ENCODE assay signal across 38 cellular contexts in the genomic region with DNA sequence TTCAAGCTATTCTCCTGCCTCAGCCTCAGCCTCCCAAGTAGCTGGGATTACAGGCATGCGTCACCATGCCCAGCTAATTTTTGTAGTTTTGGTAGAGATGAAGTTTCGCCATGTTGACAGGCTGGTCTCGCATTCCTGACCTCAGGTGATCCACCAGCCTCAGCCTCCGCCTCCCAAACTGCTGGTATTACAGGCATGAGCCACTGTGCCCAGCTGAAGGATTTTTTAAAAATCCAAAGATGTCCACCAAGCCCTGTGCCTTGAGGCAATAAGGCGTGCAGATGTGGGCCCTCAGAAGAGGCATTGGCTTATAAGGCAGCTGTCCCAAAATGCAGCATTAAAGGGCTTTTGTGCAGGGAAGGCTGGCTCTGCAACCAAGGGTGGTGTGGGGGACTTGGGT.
"Had no signal": no experiment of that assay in that cellular context is flagged by ENCODE, and none has a peak within 500 bp of the region (broad histone marks: within the 10 kb centered on the region; RNA-seq: fewer than 3 reads in every experiment).

No MANE protein-coding gene starts in this region.

- H3K27me3 ChIP-seq: adrenal gland, ascending aorta, body of pancreas, breast epithelium, cardiac muscle cell had no signal

- H3K4me1 Mint-ChIP-seq: activated naive CD4-positive, alpha-beta T cell treated with anti-CD3 and anti-CD28 coated beads, Interleukin-2, amount 10 ng/mL, durations not matched to agents 7 days and 5 days; activated naive CD4-positive, alpha-beta T cell treated with anti-CD3 and anti-CD28 coated beads, Interleukin-2, amount 50 U/mL, for 24 hours; activated naive CD8-positive, alpha-beta T cell treated with anti-CD3 and anti-CD28 coated beads for 36 hours; activated naive CD8-positive, alpha-beta T cell treated with anti-CD3 and anti-CD28 coated beads, Interleukin-2, amount 10 ng/mL, durations not matched to agents 7 days and 5 days; activated naive CD8-positive, alpha-beta T cell treated with anti-CD3 and anti-CD28 coated beads, Interleukin-2, amount 50 U/mL, for 24 hours; activated T-helper 17 cell treated with anti-CD3 and anti-CD28 coated beads, Interleukin-2, amount 50 U/mL, for 72 hours; brain; central memory CD8-positive, alpha-beta T cell had no signal

- H3K27ac Mint-ChIP-seq: activated naive CD4-positive, alpha-beta T cell treated with anti-CD3 and anti-CD28 coated beads for 36 hours; activated naive CD4-positive, alpha-beta T cell treated with anti-CD3 and anti-CD28 coated beads, Interleukin-2, amount 10 ng/mL, durations not matched to agents 7 days and 5 days; activated naive CD4-positive, alpha-beta T cell treated with anti-CD3 and anti-CD28 coated beads, Interleukin-2, amount 50 U/mL, for 24 hours; activated naive CD4-positive, alpha-beta T cell treated with anti-CD3 and anti-CD28 coated beads, Interleukin-2, amount 50 U/mL, for 72 hours; activated naive CD8-positive, alpha-beta T cell; activated naive CD8-positive, alpha-beta T cell treated with anti-CD3 and anti-CD28 coated beads for 36 hours; activated naive CD8-positive, alpha-beta T cell treated with anti-CD3 and anti-CD28 coated beads, Interleukin-2, amount 10 ng/mL, durations not matched to agents 7 days and 5 days; activated naive CD8-positive, alpha-beta T cell treated with anti-CD3 and anti-CD28 coated beads, Interleukin-2, amount 50 U/mL, for 24 hours; activated T-cell treated with anti-CD3 and anti-CD28 coated beads, Interleukin-2, amount 50 U/mL, for 24 hours; activated T-cell treated with anti-CD3 and anti-CD28 coated beads, Interleukin-2, amount 50 U/mL, for 72 hours; activated T-helper 1 cell treated with anti-CD3 and anti-CD28 coated beads, Interleukin-12 subunit alpha, Interleukin-12 subunit beta, Interleukin-2, Interleukin-4 antibody, amounts not matched to agents 30 ng/mL and 10 ng/mL and 1 ng/mL, durations not matched to agents 14 hours and 24 hours and 36 hours; activated T-helper 17 cell treated with anti-CD3 and anti-CD28 coated beads, Interleukin-2, amount 50 U/mL, for 72 hours; activated T-helper 2 cell treated with anti-CD3 and anti-CD28 coated beads, Interferon-gamma antibody, Interleukin-2, Interleukin-4, amounts not matched to agents 10 μg/mL and 5 μg/mL and 100 μg/mL, durations not matched to agents 14 hours and 24 hours and 36 hours; brain had no signal

- DNase-seq: activated effector memory CD4-positive, alpha-beta T cell treated with anti-CD3 and anti-CD28 coated beads, Interleukin-2, amount 50 U/mL, for 16 hours; activated effector memory CD4-positive, alpha-beta T cell treated with Interleukin-2 at 50 U/mL for 16 hours; activated gamma-delta T cell; activated gamma-delta T cell treated with Interleukin-2 at 50 U/mL for 16 hours; activated naive CD4-positive, alpha-beta T cell; activated naive CD4-positive, alpha-beta T cell treated with anti-CD3 and anti-CD28 coated beads for 36 hours; activated naive CD4-positive, alpha-beta T cell treated with anti-CD3 and anti-CD28 coated beads, Interleukin-2, amount 10 ng/mL, durations not matched to agents 7 days and 5 days; activated naive CD4-positive, alpha-beta T cell treated with anti-CD3 and anti-CD28 coated beads, Interleukin-2, amount 50 U/mL, for 16 hours; activated naive CD4-positive, alpha-beta T cell treated with Interleukin-2 at 50 U/mL for 16 hours; activated naive CD8-positive, alpha-beta T cell treated with anti-CD3 and anti-CD28 coated beads for 36 hours; activated naive CD8-positive, alpha-beta T cell treated with anti-CD3 and anti-CD28 coated beads, Interleukin-2, amount 10 ng/mL, durations not matched to agents 7 days and 5 days; activated naive CD8-positive, alpha-beta T cell treated with anti-CD3 and anti-CD28 coated beads, Interleukin-2, amount 50 U/mL, for 24 hours; activated T-cell treated with anti-CD3 and anti-CD28 coated beads, Interleukin-2, amount 50 U/mL, for 1 hour; activated T-cell treated with anti-CD3 and anti-CD28 coated beads, Interleukin-2, amount 50 U/mL, for 24 hours; activated T-cell treated with anti-CD3 and anti-CD28 coated beads, Interleukin-2, amount 50 U/mL, for 4 hours; activated T-cell treated with anti-CD3 and anti-CD28 coated beads, Interleukin-2, amount 50 U/mL, for 48 hours; activated T-cell treated with anti-CD3 and anti-CD28 coated beads, Interleukin-2, amount 50 U/mL, for 72 hours; adrenal gland; amniotic stem cell; amygdala; anterior cingulate cortex; aorta; body of pancreas; brain microvascular endothelial cell; caudate nucleus; central memory CD4-positive, alpha-beta T cell; cerebellar nuclear complex had no signal

- H3K36me3 ChIP-seq: adrenal gland, ascending aorta, brain microvascular endothelial cell, breast epithelium, cardiac muscle cell had no signal

- H3K4me1 ChIP-seq: adrenal gland, ascending aorta, body of pancreas, breast epithelium had no signal

- H3K9me3 Mint-ChIP-seq: activated naive CD4-positive, alpha-beta T cell treated with anti-CD3 and anti-CD28 coated beads for 36 hours; activated naive CD4-positive, alpha-beta T cell treated with anti-CD3 and anti-CD28 coated beads, Interleukin-2, amount 50 U/mL, for 24 hours; activated naive CD4-positive, alpha-beta T cell treated with anti-CD3 and anti-CD28 coated beads, Interleukin-2, amount 50 U/mL, for 72 hours; activated naive CD8-positive, alpha-beta T cell treated with anti-CD3 and anti-CD28 coated beads for 36 hours; activated naive CD8-positive, alpha-beta T cell treated with anti-CD3 and anti-CD28 coated beads, Interleukin-2, amount 10 ng/mL, durations not matched to agents 7 days and 5 days; activated naive CD8-positive, alpha-beta T cell treated with anti-CD3 and anti-CD28 coated beads, Interleukin-2, amount 50 U/mL, for 24 hours; activated T-cell treated with anti-CD3 and anti-CD28 coated beads, Interleukin-2, amount 50 U/mL, for 24 hours; activated T-cell treated with anti-CD3 and anti-CD28 coated beads, Interleukin-2, amount 50 U/mL, for 4 hours; activated T-cell treated with anti-CD3 and anti-CD28 coated beads, Interleukin-2, amount 50 U/mL, for 72 hours; activated T-helper 1 cell treated with anti-CD3 and anti-CD28 coated beads, Interleukin-12 subunit alpha, Interleukin-12 subunit beta, Interleukin-2, Interleukin-4 antibody, amounts not matched to agents 30 ng/mL and 10 ng/mL and 1 ng/mL, durations not matched to agents 14 hours and 24 hours and 36 hours; activated T-helper 17 cell treated with anti-CD3 and anti-CD28 coated beads, Interleukin-2, amount 50 U/mL, for 72 hours; activated T-helper 2 cell treated with anti-CD3 and anti-CD28 coated beads, Interferon-gamma antibody, Interleukin-2, Interleukin-4, amounts not matched to agents 10 μg/mL and 5 μg/mL and 100 μg/mL, durations not matched to agents 14 hours and 24 hours and 36 hours; central memory CD8-positive, alpha-beta T cell had no signal

- H3K27me3 Mint-ChIP-seq: activated naive CD4-positive, alpha-beta T cell treated with anti-CD3 and anti-CD28 coated beads, Interleukin-2, amount 50 U/mL, for 24 hours; activated naive CD8-positive, alpha-beta T cell treated with anti-CD3 and anti-CD28 coated beads for 36 hours; activated T-cell treated with anti-CD3 and anti-CD28 coated beads, Interleukin-2, amount 50 U/mL, for 24 hours had no signal

- H3K9me3 ChIP-seq: adrenal gland, ascending aorta, body of pancreas, breast epithelium had no signal

- H3K4me3 Mint-ChIP-seq: activated naive CD4-positive, alpha-beta T cell treated with anti-CD3 and anti-CD28 coated beads for 36 hours; activated naive CD4-positive, alpha-beta T cell treated with anti-CD3 and anti-CD28 coated beads, Interleukin-2, amount 10 ng/mL, durations not matched to agents 7 days and 5 days; activated naive CD4-positive, alpha-beta T cell treated with anti-CD3 and anti-CD28 coated beads, Interleukin-2, amount 50 U/mL, for 24 hours; activated naive CD8-positive, alpha-beta T cell; activated naive CD8-positive, alpha-beta T cell treated with anti-CD3 and anti-CD28 coated beads for 36 hours; activated naive CD8-positive, alpha-beta T cell treated with anti-CD3 and anti-CD28 coated beads, Interleukin-2, amount 10 ng/mL, durations not matched to agents 7 days and 5 days; activated naive CD8-positive, alpha-beta T cell treated with anti-CD3 and anti-CD28 coated beads, Interleukin-2, amount 50 U/mL, for 24 hours; activated T-cell treated with anti-CD3 and anti-CD28 coated beads, Interleukin-2, amount 50 U/mL, for 24 hours; activated T-cell treated with anti-CD3 and anti-CD28 coated beads, Interleukin-2, amount 50 U/mL, for 4 hours; activated T-cell treated with anti-CD3 and anti-CD28 coated beads, Interleukin-2, amount 50 U/mL, for 72 hours; activated T-helper 1 cell treated with anti-CD3 and anti-CD28 coated beads, Interleukin-12 subunit alpha, Interleukin-12 subunit beta, Interleukin-2, Interleukin-4 antibody, amounts not matched to agents 30 ng/mL and 10 ng/mL and 1 ng/mL, durations not matched to agents 14 hours and 24 hours and 36 hours; activated T-helper 17 cell treated with anti-CD3 and anti-CD28 coated beads, Interleukin-2, amount 50 U/mL, for 72 hours; brain; central memory CD8-positive, alpha-beta T cell had no signal

- H3K4me3 ChIP-seq: adrenal gland, ascending aorta, body of pancreas, breast epithelium, cardiac muscle cell had no signal

- H3K36me3 Mint-ChIP-seq: activated naive CD4-positive, alpha-beta T cell treated with anti-CD3 and anti-CD28 coated beads, Interleukin-2, amount 10 ng/mL, durations not matched to agents 7 days and 5 days; activated naive CD4-positive, alpha-beta T cell treated with anti-CD3 and anti-CD28 coated beads, Interleukin-2, amount 50 U/mL, for 24 hours; activated naive CD4-positive, alpha-beta T cell treated with anti-CD3 and anti-CD28 coated beads, Interleukin-2, amount 50 U/mL, for 72 hours; activated naive CD8-positive, alpha-beta T cell; activated naive CD8-positive, alpha-beta T cell treated with anti-CD3 and anti-CD28 coated beads for 36 hours; activated naive CD8-positive, alpha-beta T cell treated with anti-CD3 and anti-CD28 coated beads, Interleukin-2, amount 10 ng/mL, durations not matched to agents 7 days and 5 days; brain had no signal

- H3K27ac ChIP-seq: adrenal gland, ascending aorta, body of pancreas, brain microvascular endothelial cell, breast epithelium, cardiac muscle cell had no signal
